1 cellular context compared by ENCODE assay signal in genomic region chr12:57031789-57032188, GRCh38.
TF ChIP-seq lines count a peak whose summit lies in the region.

No MANE protein-coding gene starts in this region.

TF ChIP-seq in HCT116, 20 proteins besides CTCF, POLR2A, EP300 and RAD21:
- TF ChIP-seq YY1 (IDR thresholded peaks at IDR 0.05; ENCODE audit: extremely low read depth, insufficient replicate concordance, low read depth, low read length) (no peak), ZFX (IDR thresholded peaks at IDR 0.05) (no peak), ELF1 (IDR thresholded peaks at IDR 0.05; ENCODE audit: borderline replicate concordance, low read depth) (no peak), SP1 (IDR thresholded peaks at IDR 0.05; ENCODE audit: low read depth) (no peak), FOSL1 (IDR thresholded peaks at IDR 0.05; ENCODE audit: low read depth) (no peak), JUND (IDR thresholded peaks at IDR 0.05) (no peak), SRF (IDR thresholded peaks at IDR 0.05; ENCODE audit: low read depth) (no peak), POLR2AphosphoS5 (IDR thresholded peaks at IDR 0.05; ENCODE audit: low read depth, low read length) (no peak), CBX3 (IDR thresholded peaks at IDR 0.05; ENCODE audit: low read depth) (no peak), ATF3 (IDR thresholded peaks at IDR 0.05) (no peak), ZNF274 (IDR thresholded peaks at IDR 0.05; ENCODE audit: low read depth, low read length) (no peak), ZBTB33 (IDR thresholded peaks at IDR 0.05; ENCODE audit: extremely low read depth, insufficient replicate concordance, low read length) (no peak)
